In the genomic region with DNA sequence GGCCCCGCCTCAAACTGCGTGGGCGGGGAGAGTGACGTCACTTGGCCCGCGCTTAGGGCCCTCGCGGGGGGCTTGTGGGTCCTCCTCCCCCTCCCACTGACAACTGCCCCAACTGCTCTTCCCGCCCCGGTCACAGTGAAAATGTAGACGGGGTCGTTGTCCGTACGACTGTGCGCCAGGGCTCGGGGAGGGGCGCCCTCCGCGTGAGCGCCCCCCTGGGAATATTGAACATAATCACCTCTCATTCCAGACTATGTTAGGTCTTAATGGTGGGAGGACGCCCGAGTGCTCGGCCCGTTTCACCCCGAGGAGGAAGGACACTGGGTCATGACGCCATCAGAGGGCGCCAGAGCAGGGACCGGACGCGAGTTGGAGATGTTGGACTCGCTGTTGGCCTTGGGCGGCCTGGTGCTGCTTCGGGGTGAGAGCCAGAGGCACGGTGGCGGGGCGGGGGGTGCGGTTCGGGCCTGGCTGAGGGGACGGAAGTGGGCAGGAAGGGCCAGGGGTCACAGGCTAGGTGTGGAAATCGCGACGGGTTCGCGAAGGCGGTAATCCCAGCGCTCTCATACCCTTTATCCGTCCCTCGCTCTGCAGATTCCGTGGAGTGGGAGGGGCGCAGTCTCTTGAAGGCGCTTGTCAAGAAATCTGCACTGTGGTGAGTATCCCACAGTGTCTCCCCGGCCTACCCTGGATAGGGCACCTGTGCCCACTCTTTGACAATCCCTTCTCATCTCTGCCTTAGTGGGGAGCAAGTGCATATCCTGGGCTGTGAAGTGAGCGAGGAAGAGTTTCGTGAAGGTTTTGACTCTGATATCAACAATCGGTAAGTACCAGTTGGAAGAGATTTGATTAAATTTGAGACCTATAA, we compare ENCODE assay signal across 1 cellular context.
TF ChIP-seq lines count a peak whose summit lies in the region.

Gene ELP5 (plus strand): TSS at position 40 of the 868 bp plus-strand sequence. CDS start 336 bp downstream, at position 376.

TF ChIP-seq in HepG2, 621 proteins besides CTCF, POLR2A, EP300 and RAD21 (continued from another document and continues in another):
- TF ChIP-seq PAXIP1 (CRISPR knock-in tag; conservative IDR thresholded peaks at IDR 0.05) (peak; percentile 63), AHR (CRISPR knock-in tag; IDR thresholded peaks at IDR 0.05) (no peak), ZNF850 (CRISPR knock-in tag; conservative IDR thresholded peaks at IDR 0.05) (no peak), KDM2A (CRISPR knock-in tag; IDR thresholded peaks at IDR 0.05; ENCODE audit: borderline replicate concordance, low read depth) (peak; percentile 86; the same call in 1 of the 2 replicates), ZNF891 (CRISPR knock-in tag; IDR thresholded peaks at IDR 0.05) (peak; percentile 79), TEAD2 (CRISPR knock-in tag; IDR thresholded peaks at IDR 0.05) (no peak), TBX3 (IDR thresholded peaks at IDR 0.05; ENCODE audit: borderline replicate concordance) (peak; percentile 37; the same call in 1 of the 2 replicates), HNF4G (IDR thresholded peaks at IDR 0.05; ENCODE audit: borderline replicate concordance, low read depth, low read length) (peak; percentile 11; the same call in 1 of the 2 replicates), HNF4G (CRISPR knock-in tag; IDR thresholded peaks at IDR 0.05; ENCODE audit: borderline replicate concordance, low read depth) (no peak), PTBP1 (IDR thresholded peaks at IDR 0.05; ENCODE audit: low read depth, low read length, poor library complexity, severe bottlenecking) (peak; percentile 98), NAIF1 (CRISPR knock-in tag; IDR thresholded peaks at IDR 0.05; ENCODE audit: borderline replicate concordance) (peak; percentile 96), FOXA3 (CRISPR knock-in tag; IDR thresholded peaks at IDR 0.05) (peak; percentile 55), ZNF251 (CRISPR knock-in tag; IDR thresholded peaks at IDR 0.05) (no peak), ZNF350 (CRISPR knock-in tag; IDR thresholded peaks at IDR 0.05; ENCODE audit: borderline replicate concordance, low read depth) (peak; percentile 95), SIX1 (CRISPR knock-in tag; IDR thresholded peaks at IDR 0.05; ENCODE audit: borderline replicate concordance) (no peak), TGIF2 (CRISPR knock-in tag; IDR thresholded peaks at IDR 0.05) (no peak), TP53 (CRISPR knock-in tag; conservative IDR thresholded peaks at IDR 0.05) (peak; percentile 17; the same call in 1 of the 2 replicates), ZNF280D (CRISPR knock-in tag; IDR thresholded peaks at IDR 0.05) (no peak; the same call in none of the 2 replicates), KLF11 (CRISPR knock-in tag; IDR thresholded peaks at IDR 0.05) (no peak)
- TF ChIP-seq, protein P1, sequence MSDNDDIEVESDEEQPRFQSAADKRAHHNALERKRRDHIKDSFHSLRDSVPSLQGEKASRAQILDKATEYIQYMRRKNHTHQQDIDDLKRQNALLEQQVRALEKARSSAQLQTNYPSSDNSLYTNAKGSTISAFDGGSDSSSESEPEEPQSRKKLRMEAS (IDR thresholded peaks at IDR 0.05): peak; percentile 93
- TF ChIP-seq, protein P2, sequence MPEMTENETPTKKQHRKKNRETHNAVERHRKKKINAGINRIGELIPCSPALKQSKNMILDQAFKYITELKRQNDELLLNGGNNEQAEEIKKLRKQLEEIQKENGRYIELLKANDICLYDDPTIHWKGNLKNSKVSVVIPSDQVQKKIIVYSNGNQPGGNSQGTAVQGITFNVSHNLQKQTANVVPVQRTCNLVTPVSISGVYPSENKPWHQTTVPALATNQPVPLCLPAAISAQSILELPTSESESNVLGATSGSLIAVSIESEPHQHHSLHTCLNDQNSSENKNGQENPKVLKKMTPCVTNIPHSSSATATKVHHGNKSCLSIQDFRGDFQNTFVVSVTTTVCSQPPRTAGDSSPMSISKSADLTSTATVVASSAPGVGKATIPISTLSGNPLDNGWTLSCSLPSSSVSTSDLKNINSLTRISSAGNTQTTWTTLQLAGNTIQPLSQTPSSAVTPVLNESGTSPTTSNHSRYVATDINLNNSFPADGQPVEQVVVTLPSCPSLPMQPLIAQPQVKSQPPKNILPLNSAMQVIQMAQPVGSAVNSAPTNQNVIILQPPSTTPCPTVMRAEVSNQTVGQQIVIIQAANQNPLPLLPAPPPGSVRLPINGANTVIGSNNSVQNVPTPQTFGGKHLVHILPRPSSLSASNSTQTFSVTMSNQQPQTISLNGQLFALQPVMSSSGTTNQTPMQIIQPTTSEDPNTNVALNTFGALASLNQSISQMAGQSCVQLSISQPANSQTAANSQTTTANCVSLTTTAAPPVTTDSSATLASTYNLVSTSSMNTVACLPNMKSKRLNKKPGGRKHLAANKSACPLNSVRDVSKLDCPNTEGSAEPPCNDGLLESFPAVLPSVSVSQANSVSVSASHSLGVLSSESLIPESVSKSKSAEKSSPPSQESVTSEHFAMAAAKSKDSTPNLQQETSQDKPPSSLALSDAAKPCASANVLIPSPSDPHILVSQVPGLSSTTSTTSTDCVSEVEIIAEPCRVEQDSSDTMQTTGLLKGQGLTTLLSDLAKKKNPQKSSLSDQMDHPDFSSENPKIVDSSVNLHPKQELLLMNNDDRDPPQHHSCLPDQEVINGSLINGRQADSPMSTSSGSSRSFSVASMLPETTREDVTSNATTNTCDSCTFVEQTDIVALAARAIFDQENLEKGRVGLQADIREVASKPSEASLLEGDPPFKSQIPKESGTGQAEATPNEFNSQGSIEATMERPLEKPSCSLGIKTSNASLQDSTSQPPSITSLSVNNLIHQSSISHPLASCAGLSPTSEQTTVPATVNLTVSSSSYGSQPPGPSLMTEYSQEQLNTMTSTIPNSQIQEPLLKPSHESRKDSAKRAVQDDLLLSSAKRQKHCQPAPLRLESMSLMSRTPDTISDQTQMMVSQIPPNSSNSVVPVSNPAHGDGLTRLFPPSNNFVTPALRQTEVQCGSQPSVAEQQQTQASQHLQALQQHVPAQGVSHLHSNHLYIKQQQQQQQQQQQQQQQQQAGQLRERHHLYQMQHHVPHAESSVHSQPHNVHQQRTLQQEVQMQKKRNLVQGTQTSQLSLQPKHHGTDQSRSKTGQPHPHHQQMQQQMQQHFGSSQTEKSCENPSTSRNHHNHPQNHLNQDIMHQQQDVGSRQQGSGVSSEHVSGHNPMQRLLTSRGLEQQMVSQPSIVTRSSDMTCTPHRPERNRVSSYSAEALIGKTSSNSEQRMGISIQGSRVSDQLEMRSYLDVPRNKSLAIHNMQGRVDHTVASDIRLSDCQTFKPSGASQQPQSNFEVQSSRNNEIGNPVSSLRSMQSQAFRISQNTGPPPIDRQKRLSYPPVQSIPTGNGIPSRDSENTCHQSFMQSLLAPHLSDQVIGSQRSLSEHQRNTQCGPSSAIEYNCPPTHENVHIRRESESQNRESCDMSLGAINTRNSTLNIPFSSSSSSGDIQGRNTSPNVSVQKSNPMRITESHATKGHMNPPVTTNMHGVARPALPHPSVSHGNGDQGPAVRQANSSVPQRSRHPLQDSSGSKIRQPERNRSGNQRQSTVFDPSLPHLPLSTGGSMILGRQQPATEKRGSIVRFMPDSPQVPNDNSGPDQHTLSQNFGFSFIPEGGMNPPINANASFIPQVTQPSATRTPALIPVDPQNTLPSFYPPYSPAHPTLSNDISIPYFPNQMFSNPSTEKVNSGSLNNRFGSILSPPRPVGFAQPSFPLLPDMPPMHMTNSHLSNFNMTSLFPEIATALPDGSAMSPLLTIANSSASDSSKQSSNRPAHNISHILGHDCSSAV (CRISPR knock-in tag; IDR thresholded peaks at IDR 0.05; ENCODE audit: borderline replicate concordance): 0 out of 2 replicates have a peak, but pooled peaks have one; percentile 24
- TF ChIP-seq, protein P3, sequence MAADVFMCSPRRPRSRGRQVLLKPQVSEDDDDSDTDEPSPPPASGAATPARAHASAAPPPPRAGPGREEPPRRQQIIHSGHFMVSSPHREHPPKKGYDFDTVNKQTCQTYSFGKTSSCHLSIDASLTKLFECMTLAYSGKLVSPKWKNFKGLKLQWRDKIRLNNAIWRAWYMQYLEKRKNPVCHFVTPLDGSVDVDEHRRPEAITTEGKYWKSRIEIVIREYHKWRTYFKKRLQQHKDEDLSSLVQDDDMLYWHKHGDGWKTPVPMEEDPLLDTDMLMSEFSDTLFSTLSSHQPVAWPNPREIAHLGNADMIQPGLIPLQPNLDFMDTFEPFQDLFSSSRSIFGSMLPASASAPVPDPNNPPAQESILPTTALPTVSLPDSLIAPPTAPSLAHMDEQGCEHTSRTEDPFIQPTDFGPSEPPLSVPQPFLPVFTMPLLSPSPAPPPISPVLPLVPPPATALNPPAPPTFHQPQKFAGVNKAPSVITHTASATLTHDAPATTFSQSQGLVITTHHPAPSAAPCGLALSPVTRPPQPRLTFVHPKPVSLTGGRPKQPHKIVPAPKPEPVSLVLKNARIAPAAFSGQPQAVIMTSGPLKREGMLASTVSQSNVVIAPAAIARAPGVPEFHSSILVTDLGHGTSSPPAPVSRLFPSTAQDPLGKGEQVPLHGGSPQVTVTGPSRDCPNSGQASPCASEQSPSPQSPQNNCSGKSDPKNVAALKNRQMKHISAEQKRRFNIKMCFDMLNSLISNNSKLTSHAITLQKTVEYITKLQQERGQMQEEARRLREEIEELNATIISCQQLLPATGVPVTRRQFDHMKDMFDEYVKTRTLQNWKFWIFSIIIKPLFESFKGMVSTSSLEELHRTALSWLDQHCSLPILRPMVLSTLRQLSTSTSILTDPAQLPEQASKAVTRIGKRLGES (CRISPR knock-in tag; IDR thresholded peaks at IDR 0.05; ENCODE audit: borderline replicate concordance): no peak
- TF ChIP-seq, protein P4, sequence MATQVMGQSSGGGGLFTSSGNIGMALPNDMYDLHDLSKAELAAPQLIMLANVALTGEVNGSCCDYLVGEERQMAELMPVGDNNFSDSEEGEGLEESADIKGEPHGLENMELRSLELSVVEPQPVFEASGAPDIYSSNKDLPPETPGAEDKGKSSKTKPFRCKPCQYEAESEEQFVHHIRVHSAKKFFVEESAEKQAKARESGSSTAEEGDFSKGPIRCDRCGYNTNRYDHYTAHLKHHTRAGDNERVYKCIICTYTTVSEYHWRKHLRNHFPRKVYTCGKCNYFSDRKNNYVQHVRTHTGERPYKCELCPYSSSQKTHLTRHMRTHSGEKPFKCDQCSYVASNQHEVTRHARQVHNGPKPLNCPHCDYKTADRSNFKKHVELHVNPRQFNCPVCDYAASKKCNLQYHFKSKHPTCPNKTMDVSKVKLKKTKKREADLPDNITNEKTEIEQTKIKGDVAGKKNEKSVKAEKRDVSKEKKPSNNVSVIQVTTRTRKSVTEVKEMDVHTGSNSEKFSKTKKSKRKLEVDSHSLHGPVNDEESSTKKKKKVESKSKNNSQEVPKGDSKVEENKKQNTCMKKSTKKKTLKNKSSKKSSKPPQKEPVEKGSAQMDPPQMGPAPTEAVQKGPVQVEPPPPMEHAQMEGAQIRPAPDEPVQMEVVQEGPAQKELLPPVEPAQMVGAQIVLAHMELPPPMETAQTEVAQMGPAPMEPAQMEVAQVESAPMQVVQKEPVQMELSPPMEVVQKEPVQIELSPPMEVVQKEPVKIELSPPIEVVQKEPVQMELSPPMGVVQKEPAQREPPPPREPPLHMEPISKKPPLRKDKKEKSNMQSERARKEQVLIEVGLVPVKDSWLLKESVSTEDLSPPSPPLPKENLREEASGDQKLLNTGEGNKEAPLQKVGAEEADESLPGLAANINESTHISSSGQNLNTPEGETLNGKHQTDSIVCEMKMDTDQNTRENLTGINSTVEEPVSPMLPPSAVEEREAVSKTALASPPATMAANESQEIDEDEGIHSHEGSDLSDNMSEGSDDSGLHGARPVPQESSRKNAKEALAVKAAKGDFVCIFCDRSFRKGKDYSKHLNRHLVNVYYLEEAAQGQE (IDR thresholded peaks at IDR 0.05; ENCODE audit: borderline replicate concordance in 1 of 2, low read depth in 1 of 2, low read length in 2 of 2): no peak; a peak in 1 of 4 replicates
- TF ChIP-seq, protein P5, sequence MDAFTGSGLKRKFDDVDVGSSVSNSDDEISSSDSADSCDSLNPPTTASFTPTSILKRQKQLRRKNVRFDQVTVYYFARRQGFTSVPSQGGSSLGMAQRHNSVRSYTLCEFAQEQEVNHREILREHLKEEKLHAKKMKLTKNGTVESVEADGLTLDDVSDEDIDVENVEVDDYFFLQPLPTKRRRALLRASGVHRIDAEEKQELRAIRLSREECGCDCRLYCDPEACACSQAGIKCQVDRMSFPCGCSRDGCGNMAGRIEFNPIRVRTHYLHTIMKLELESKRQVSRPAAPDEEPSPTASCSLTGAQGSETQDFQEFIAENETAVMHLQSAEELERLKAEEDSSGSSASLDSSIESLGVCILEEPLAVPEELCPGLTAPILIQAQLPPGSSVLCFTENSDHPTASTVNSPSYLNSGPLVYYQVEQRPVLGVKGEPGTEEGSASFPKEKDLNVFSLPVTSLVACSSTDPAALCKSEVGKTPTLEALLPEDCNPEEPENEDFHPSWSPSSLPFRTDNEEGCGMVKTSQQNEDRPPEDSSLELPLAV (CRISPR knock-in tag; conservative IDR thresholded peaks at IDR 0.05; ENCODE audit: low read depth): no peak
